Comparison of ENCODE assay signal across 15 cellular contexts in the genomic region with DNA sequence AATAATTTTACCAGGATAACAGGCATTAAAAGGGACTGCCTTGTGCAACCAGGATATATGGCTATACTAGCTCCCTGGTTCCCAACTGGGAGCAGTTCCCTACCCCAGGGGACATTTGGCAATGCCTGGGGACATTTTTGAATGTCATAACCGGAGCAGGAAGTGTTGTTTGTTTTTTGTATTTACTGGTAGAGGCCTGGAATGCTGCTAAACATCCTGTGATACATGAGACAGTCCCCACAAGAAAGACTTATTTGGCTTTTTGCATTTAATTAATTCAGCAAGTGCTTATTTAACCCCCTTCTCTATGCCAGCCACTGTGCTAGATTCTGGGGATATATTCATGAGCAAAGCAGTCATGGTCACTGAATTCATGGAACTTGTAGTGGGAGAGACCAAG.
A peak's percentile ranks its signal among the peaks of the same experiment; 100 is the strongest.
DNase-seq lines count a peak whose midpoint lies in the region; ATAC-seq and TF ChIP-seq lines count a peak whose summit lies in the region.
"Had no signal": no experiment of that assay in that cellular context is flagged by ENCODE, and none has a peak within 500 bp of the region (broad histone marks: within the 10 kb centered on the region; RNA-seq: fewer than 3 reads in every experiment).

No MANE protein-coding gene starts in this region.

- no peak overlapping the region for H3K4me2 ChIP-seq in PC-3 (ENCODE audit: low read length)
- H3K4me2 ChIP-seq: BLaER1, GM23338 had no signal

- H3K4me3 ChIP-seq in PC-3 (ENCODE audit: low read length) (no peak overlapping the region), sigmoid colon (no peak overlapping the region)
- H3K4me3 ChIP-seq: BLaER1, GM23338 had no signal

- H3K9me3 ChIP-seq in PC-3 (ENCODE audit: low read length) (no peaks in the 10 kb centered on the region), sigmoid colon (no peaks in the 10 kb centered on the region)
- H3K9me3 ChIP-seq: BLaER1, Caco-2 had no signal

- POLR2A ChIA-PET in PC-3 (lab: Charles Lee; ENCODE audit: unreplicated experiment): no interaction called here

- H3K27ac ChIP-seq in PC-3 (ENCODE audit: low read length): no peak overlapping the region
- H3K27ac ChIP-seq in caudate nucleus (ENCODE audit: low read depth, low read length): peak overlapping the region; percentile 24
- H3K27ac ChIP-seq in sigmoid colon: no peak overlapping the region
- H3K27ac ChIP-seq: BLaER1 had no signal

- no TSS peak for BruUV-seq in PC-3 (replicated peaks; lab: Mats Ljungman, UMichigan)

- no peaks in the 10 kb centered on the region for H3F3A ChIP-seq in PC-3 (ENCODE audit: low read length, unreplicated experiment)

- DNase-seq in SIG-M5 treated with dmso at 0.1 percent for 504 hours (lab: John Stamatoyannopoulos, UW; ENCODE audit: unreplicated experiment) (peak; percentile 7), SIG-M5 (lab: John Stamatoyannopoulos, UW) (no peak), PC-3 (peak; percentile 4), caudate nucleus (lab: John Stamatoyannopoulos, UW) (no peak), foreskin melanocyte (peak; percentile 10), nucleus accumbens (lab: John Stamatoyannopoulos, UW) (no peak), sigmoid colon (no peak)
- no peak for DNase-seq in activated CD4-positive, CD25-positive, alpha-beta regulatory T cell treated with anti-CD3 and anti-CD28 coated beads, Interleukin-2, amount 50 U/mL, for 72 hours
- DNase-seq: 8988T; AML-193; Caco-2; CD8-positive, alpha-beta memory T cell; H9 had no signal

- no peaks in the 10 kb centered on the region for H3K27me3 ChIP-seq in PC-3 (ENCODE audit: low read length)
- H3K27me3 ChIP-seq in sigmoid colon: no peaks in the 10 kb centered on the region
- H3K27me3 ChIP-seq: BLaER1 had no signal

- no peaks in the 10 kb centered on the region for H3K4me1 ChIP-seq in PC-3 (ENCODE audit: insufficient read depth, low read length)
- no peaks in the 10 kb centered on the region for H3K4me1 ChIP-seq in sigmoid colon
- H3K4me1 ChIP-seq: BLaER1, Caco-2 had no signal

- no peak; the same call in none of the 2 replicates for ATAC-seq in PC-3
- ATAC-seq: GM23338 had no signal

- TF ChIP-seq EP300 in sigmoid colon (IDR thresholded peaks at IDR 0.05): no peak

- H3K79me2 ChIP-seq in PC-3 (ENCODE audit: low read length): no peaks in the 10 kb centered on the region

- CTCF ChIA-PET in PC-3 (lab: Charles Lee): no interaction called here

- H4K20me1 ChIP-seq in PC-3 (ENCODE audit: low read length): no peaks in the 10 kb centered on the region
- H4K20me1 ChIP-seq: BLaER1 had no signal

- no peaks in the 10 kb centered on the region for H3K36me3 ChIP-seq in PC-3 (ENCODE audit: low read depth, low read length)
- no peaks in the 10 kb centered on the region for H3K36me3 ChIP-seq in sigmoid colon
- H3K36me3 ChIP-seq: BLaER1 had no signal

- WGBS in sigmoid colon, 2 donors: 61 to 65% methylated on average over 1 of the region's 1 CpG

- intact Hi-C loops in PC-3 (cut with micrococcal nuclease) (no loop called here), sigmoid colon (cut with DNase I) (no loop called here)

- no peak overlapping the region for H2AFZ ChIP-seq in PC-3 (ENCODE audit: low read length)
- H2AFZ ChIP-seq: GM23338 had no signal

- no peak overlapping the region for H3K9ac ChIP-seq in PC-3 (ENCODE audit: low read length)
- H3K9ac ChIP-seq: BLaER1 had no signal

- H3K9me2 ChIP-seq in PC-3 (replicated peaks; ENCODE audit: low read length): no peaks in the 10 kb centered on the region

- no peak for TF ChIP-seq POLR2A in sigmoid colon (IDR thresholded peaks at IDR 0.05)

- TF ChIP-seq CTCF in PC-3 (conservative IDR thresholded peaks at IDR 0.05; ENCODE audit: low read depth, low read length): no peak
- no peak for TF ChIP-seq CTCF in sigmoid colon (IDR thresholded peaks at IDR 0.05)

Comparison
In these comparisons a context has a peak if more than half of its experiments do, and no peak if none do; other contexts are left out.
1. DNase-seq: peak in SIG-M5 treated with dmso at 0.1 percent for 504 hours (single experiment), PC-3 (single experiment) and foreskin melanocyte (single experiment); none in SIG-M5 (single experiment), caudate nucleus (0 of 61), activated CD4-positive, CD25-positive, alpha-beta regulatory T cell treated with anti-CD3 and anti-CD28 coated beads, Interleukin-2, amount 50 U/mL, for 72 hours (single experiment), nucleus accumbens (0 of 56) and sigmoid colon (single experiment).